ENCODE assay signal across 8 cellular contexts in the genomic region with DNA sequence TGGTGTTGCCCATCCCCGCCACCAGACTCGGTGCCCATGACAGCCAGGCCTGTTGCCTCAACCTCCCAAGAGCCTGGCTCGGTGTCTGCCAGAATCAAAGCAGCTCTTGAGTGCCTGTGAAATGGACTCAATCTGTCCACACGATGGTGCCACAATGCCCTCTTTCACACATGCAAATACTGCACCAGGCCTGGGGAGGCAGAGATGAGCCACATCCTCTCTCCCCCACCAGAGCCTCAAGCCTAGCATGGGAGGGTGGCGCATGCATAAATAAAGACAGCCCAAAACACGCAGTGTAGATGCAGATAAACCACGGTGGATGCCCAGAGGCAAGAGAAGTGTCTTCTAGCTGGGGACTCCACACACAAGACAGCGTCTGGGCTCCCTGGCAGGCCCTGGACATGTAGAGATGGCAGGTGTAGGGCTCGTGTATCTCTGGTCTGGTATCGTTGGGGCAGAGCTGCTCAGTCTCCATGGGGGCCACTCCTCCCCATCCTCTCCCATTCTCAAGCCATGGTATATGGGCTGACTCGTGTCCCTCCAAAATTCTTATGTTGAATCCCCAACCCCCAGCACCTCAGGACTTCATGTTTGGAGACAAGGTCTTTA.
A peak's percentile ranks its signal among the peaks of the same experiment; 100 is the strongest.
DNase-seq lines count a peak whose midpoint lies in the region; ATAC-seq and TF ChIP-seq lines count a peak whose summit lies in the region.

No MANE protein-coding gene starts in this region.

- H3K27ac ChIP-seq in MM.1S (ENCODE audit: low read length) (no peak overlapping the region), PC-9 (no peak overlapping the region), thyroid gland (no peak overlapping the region)

- H3K36me3 ChIP-seq in MM.1S (replicated peaks; ENCODE audit: insufficient read depth, low read length) (no peaks in the 10 kb centered on the region), PC-9 (ENCODE audit: low read depth) (no peaks in the 10 kb centered on the region), thyroid gland (no peaks in the 10 kb centered on the region)

- 78 to 84% methylated on average over 10 to 11 of the region's 11 CpGs for WGBS in thyroid gland, 2 donors

- H3F3A ChIP-seq in MM.1S (ENCODE audit: insufficient read depth, low read length) (no peaks in the 10 kb centered on the region), PC-9 (ENCODE audit: insufficient read depth, low read depth) (no peaks in the 10 kb centered on the region)

- TF ChIP-seq POLR2A in thyroid gland (IDR thresholded peaks at IDR 0.05) = no peak

- H3K4me2 ChIP-seq in MM.1S (ENCODE audit: low read depth, low read length) = no peak overlapping the region
- no peak overlapping the region for H3K4me2 ChIP-seq in PC-9

- ATAC-seq in GM21619 (IDR thresholded peaks at IDR 0.05; ENCODE audit: unreplicated experiment) = peak; percentile 96

- no peak overlapping the region for H3K4me3 ChIP-seq in MM.1S (ENCODE audit: low read length)
- no peak overlapping the region for H3K4me3 ChIP-seq in PC-9
- H3K4me3 ChIP-seq in thyroid gland (replicated peaks in 1 of 3) = no peak overlapping the region

- intact Hi-C loops in PC-9 (cut with micrococcal nuclease; ENCODE audit: unreplicated experiment) (no loop called here), thyroid gland (cut with DNase I) (no loop called here)

- H3K79me2 ChIP-seq in MM.1S (ENCODE audit: low read length) (peaks cover 86% of the 10 kb centered on the region), PC-9 (ENCODE audit: low read depth) (no peaks in the 10 kb centered on the region)

- CTCF ChIA-PET in PC-9 (lab: Charles Lee) = no interaction called here

- no TSS peak for BruUV-seq in PC-9 (replicated peaks; lab: Mats Ljungman, UMichigan)

- no peak overlapping the region for H3K9ac ChIP-seq in MM.1S (ENCODE audit: low read length)

- POLR2A ChIA-PET in PC-9 (lab: Charles Lee; ENCODE audit: unreplicated experiment) = no interaction called here

- DNase-seq in MM.1S = peak; percentile 75
- DNase-seq in activated T-helper 9 cell treated with anti-CD3 and anti-CD28 coated beads, Interleukin-2, amount 50 U/mL, for 16 hours (ENCODE audit: low read depth) = peak; percentile 20
- DNase-seq in stimulated activated CD8-positive, alpha-beta memory T cell treated with anti-CD3 and anti-CD28 coated beads, Interleukin-7, amount 100 ng/mL, for 1 hour (ENCODE audit: low read depth in 2 of 2) = peak; percentile 3 to 21
- no peak for DNase-seq in PC-9
- no peak for DNase-seq in thyroid gland
- DNase-seq in NCI-H1048 (lab: John Stamatoyannopoulos, UW) = no peak

- H3K4me1 ChIP-seq in MM.1S (ENCODE audit: low read length) (no peaks in the 10 kb centered on the region; the same call in 1 of the 2 replicates), PC-9 (replicated peaks; ENCODE audit: insufficient read depth) (no peaks in the 10 kb centered on the region), thyroid gland (no peaks in the 10 kb centered on the region)

- H3K9me2 ChIP-seq in MM.1S (replicated peaks; ENCODE audit: insufficient read depth, low read length) (no peaks in the 10 kb centered on the region), PC-9 (ENCODE audit: insufficient read depth) (no peaks in the 10 kb centered on the region)

- no peaks in the 10 kb centered on the region for H4K20me1 ChIP-seq in MM.1S (ENCODE audit: insufficient read depth, low read length)
- H4K20me1 ChIP-seq in PC-9 (ENCODE audit: insufficient read depth) = no peaks in the 10 kb centered on the region

- peak; percentile 87 for TF ChIP-seq CTCF in GM12872 (IDR thresholded peaks at IDR 0.05; ENCODE audit: insufficient read depth, low read depth, low read length)
- TF ChIP-seq CTCF in MM.1S (IDR thresholded peaks at IDR 0.05; ENCODE audit: low read length) = peak; percentile 88
- TF ChIP-seq CTCF in PC-9 (conservative IDR thresholded peaks at IDR 0.05) = no peak; the same call in 1 of the 2 replicates
- no peak for TF ChIP-seq CTCF in thyroid gland (IDR thresholded peaks at IDR 0.05)

- H2AFZ ChIP-seq in MM.1S (ENCODE audit: low read length) (no peak overlapping the region), PC-9 (no peak overlapping the region)

- H3K9me3 ChIP-seq in MM.1S (replicated peaks; ENCODE audit: insufficient read depth, low read length) (no peaks in the 10 kb centered on the region), PC-9 (ENCODE audit: insufficient read depth, low read depth) (no peaks in the 10 kb centered on the region), thyroid gland (no peaks in the 10 kb centered on the region)

- H3K27me3 ChIP-seq in MM.1S (replicated peaks; ENCODE audit: insufficient read depth, low read length) = no peaks in the 10 kb centered on the region
- H3K27me3 ChIP-seq in PC-9 (ENCODE audit: insufficient read depth, low read depth) = peaks cover 67% of the 10 kb centered on the region
- H3K27me3 ChIP-seq in thyroid gland = no peaks in the 10 kb centered on the region

Comparison
In these comparisons a context has a peak if more than half of its experiments do, and no peak if none do; other contexts are left out.
1. CTCF ChIP-seq: peak in GM12872 (single experiment) and MM.1S (single experiment); none in PC-9 (single experiment) and thyroid gland (0 of 6).
2. DNase-seq: peak in MM.1S (single experiment), activated T-helper 9 cell treated with anti-CD3 and anti-CD28 coated beads, Interleukin-2, amount 50 U/mL, for 16 hours (single experiment) and stimulated activated CD8-positive, alpha-beta memory T cell treated with anti-CD3 and anti-CD28 coated beads, Interleukin-7, amount 100 ng/mL, for 1 hour (2 of 2); none in PC-9 (0 of 2), thyroid gland (0 of 2) and NCI-H1048 (single experiment).